ENCODE assay signal across 1 cellular context in the genomic region with DNA sequence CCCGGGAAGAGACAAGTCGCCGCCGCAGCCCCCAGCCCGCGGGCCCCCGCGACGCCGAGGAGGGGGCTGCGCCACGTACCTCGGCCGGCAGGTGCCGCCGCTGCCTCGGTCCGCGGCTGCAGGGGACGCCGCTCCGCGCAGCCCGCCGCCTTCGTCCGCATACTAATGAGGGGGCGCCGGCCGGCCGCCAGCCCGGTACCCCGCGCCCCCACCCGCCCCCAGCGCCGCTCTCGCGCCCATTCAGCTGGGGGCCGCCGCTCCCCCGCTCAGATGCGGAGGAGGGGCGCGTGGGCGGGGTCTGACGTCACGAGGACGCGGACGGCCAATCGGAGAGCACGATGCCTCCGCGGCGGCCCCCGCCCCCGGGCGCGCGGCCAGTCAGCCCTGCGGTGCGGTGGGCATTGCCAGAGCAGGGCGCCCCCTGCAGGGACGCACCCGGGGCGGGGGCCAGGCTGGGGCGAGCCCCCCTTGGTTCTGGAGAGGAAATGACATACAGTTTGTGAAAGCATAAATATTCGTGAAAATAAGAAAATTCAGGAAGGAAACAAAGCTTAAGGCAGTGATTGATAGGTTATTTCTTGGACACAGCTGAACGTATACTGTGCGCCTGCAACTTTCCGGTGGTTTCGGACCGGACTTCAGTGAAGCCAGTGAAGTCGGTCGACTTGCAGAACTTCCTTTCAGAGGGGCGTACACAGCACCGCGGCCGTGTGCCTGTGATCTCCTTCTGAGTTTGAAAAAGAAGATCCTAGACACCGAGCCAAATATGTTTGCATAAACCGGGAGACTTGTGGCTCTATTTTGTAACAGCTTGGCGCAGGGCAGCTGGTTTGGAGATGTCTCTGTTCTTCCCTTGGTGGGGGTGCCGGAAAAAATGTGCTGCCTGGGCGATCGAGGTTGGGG.
TF ChIP-seq lines count a peak whose summit lies in the region.

A gene (minus strand): TSS at position 246 of the 903 bp plus-strand sequence. CDS start 85 bp downstream, at position 161.

TF ChIP-seq in H1, 55 proteins besides CTCF, POLR2A, EP300 and RAD21:
- TF ChIP-seq, protein P1, sequence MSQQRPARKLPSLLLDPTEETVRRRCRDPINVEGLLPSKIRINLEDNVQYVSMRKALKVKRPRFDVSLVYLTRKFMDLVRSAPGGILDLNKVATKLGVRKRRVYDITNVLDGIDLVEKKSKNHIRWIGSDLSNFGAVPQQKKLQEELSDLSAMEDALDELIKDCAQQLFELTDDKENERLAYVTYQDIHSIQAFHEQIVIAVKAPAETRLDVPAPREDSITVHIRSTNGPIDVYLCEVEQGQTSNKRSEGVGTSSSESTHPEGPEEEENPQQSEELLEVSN (IDR thresholded peaks at IDR 0.05) = 0 out of 2 replicates have a peak, but pooled peaks have one; percentile 10
- TF ChIP-seq EGR1 (IDR thresholded peaks at IDR 0.05; ENCODE audit: borderline replicate concordance, low read depth, low read length) (peak; percentile 95; the same call in 1 of the 2 replicates), POU5F1 (IDR thresholded peaks at IDR 0.05; ENCODE audit: low read depth, low read length) (no peak), SP1 (IDR thresholded peaks at IDR 0.05; ENCODE audit: low read depth, low read length) (no peak), CHD2 (IDR thresholded peaks at IDR 0.05; ENCODE audit: low read length) (0 out of 2 replicates have a peak, but pooled peaks have one; percentile 21), SUZ12 (IDR thresholded peaks at IDR 0.05; ENCODE audit: low read length) (no peak), NANOG (IDR thresholded peaks at IDR 0.05; ENCODE audit: insufficient read depth, low read depth, low read length, poor library complexity, severe bottlenecking) (no peak), TAF7 (optimal IDR thresholded peaks at IDR 0.05; ENCODE audit: borderline replicate concordance, low read depth, low read length) (no peak), CREB1 (IDR thresholded peaks at IDR 0.05) (peak; percentile 78), SIN3A (conservative IDR thresholded peaks at IDR 0.05 in 1 of 2, IDR thresholded peaks at IDR 0.05 in 1 of 2; ENCODE audit: low read depth in 1 of 2, low read length in 2 of 2) (0 out of 4 replicates have a peak, but pooled peaks of 1 of the 2 experiments have one; percentile 36), RBBP5 (IDR thresholded peaks at IDR 0.05; ENCODE audit: borderline replicate concordance, low read depth, low read length) (0 out of 2 replicates have a peak, but pooled peaks have one; percentile 5), SP4 (IDR thresholded peaks at IDR 0.05; ENCODE audit: low read length) (no peak), POLR2AphosphoS5 (IDR thresholded peaks at IDR 0.05; ENCODE audit: low read depth, low read length) (no peak), KDM4A (IDR thresholded peaks at IDR 0.05; ENCODE audit: low read depth, low read length, severe bottlenecking) (peak; percentile 39), PHF8 (conservative IDR thresholded peaks at IDR 0.05; ENCODE audit: low read depth, low read length) (0 out of 2 replicates have a peak, but pooled peaks have one; percentile 15), FOSL1 (IDR thresholded peaks at IDR 0.05; ENCODE audit: insufficient read depth, low read depth, low read length) (peak; percentile 60; the same call in 1 of the 2 replicates), JUND (IDR thresholded peaks at IDR 0.05; ENCODE audit: low read length) (0 out of 2 replicates have a peak, but pooled peaks have one; percentile 13)
- TF ChIP-seq, protein P2, sequence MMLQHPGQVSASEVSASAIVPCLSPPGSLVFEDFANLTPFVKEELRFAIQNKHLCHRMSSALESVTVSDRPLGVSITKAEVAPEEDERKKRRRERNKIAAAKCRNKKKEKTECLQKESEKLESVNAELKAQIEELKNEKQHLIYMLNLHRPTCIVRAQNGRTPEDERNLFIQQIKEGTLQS (IDR thresholded peaks at IDR 0.05; ENCODE audit: insufficient read depth, low read depth, low read length) = 0 out of 2 replicates have a peak, but pooled peaks have one; percentile 13
- TF ChIP-seq, protein P3, sequence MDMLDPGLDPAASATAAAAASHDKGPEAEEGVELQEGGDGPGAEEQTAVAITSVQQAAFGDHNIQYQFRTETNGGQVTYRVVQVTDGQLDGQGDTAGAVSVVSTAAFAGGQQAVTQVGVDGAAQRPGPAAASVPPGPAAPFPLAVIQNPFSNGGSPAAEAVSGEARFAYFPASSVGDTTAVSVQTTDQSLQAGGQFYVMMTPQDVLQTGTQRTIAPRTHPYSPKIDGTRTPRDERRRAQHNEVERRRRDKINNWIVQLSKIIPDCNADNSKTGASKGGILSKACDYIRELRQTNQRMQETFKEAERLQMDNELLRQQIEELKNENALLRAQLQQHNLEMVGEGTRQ (IDR thresholded peaks at IDR 0.05; ENCODE audit: low read length) = peak; percentile 66
